ENCODE assay signal across 16 cellular contexts in the genomic region with DNA sequence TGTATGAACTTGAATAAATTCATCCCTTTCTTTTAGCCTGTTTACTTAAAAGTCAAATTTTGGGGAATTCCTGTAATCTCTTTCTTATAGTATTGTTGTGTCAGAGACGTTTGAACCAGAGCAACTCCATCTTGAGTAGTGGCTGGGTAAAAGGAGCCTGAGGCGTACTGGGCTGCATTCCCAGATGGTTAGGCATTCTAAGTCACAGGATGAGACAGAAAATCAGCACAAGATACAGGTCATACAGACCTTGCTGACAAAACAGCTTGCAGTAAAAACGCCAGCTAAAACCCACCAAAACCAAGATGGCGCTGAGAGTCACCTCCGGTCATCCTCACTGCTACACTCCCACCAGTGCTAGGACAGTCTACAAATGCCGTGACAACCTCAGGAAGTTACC.
DNase-seq lines count a peak whose midpoint lies in the region; ATAC-seq and TF ChIP-seq lines count a peak whose summit lies in the region.
"Had no signal": no experiment of that assay in that cellular context is flagged by ENCODE, and none has a peak within 500 bp of the region (broad histone marks: within the 10 kb centered on the region; RNA-seq: fewer than 3 reads in every experiment).

No MANE protein-coding gene starts in this region.

- intact Hi-C loops in activated CD4-positive, alpha-beta T cell treated with anti-CD3 and anti-CD28 coated beads, Interleukin-2, amount 10 ng/mL, durations not matched to agents 24 days and 14 days (cut with micrococcal nuclease): no loop called here
- intact Hi-C loops in transverse colon (cut with DNase I; ENCODE audit: low total_unique reads) (no loop called here), psoas muscle (cut with DNase I) (no loop called here)

- H3K36me3 ChIP-seq in hepatocyte (replicated peaks; ENCODE audit: insufficient read depth, low read depth): no peaks in the 10 kb centered on the region
- no peaks in the 10 kb centered on the region for H3K36me3 ChIP-seq in transverse colon
- H3K36me3 ChIP-seq in psoas muscle (ENCODE audit: insufficient read depth in 1 of 2, low read depth in 1 of 2): no peaks in the 10 kb centered on the region

- H3K27me3 ChIP-seq in hepatocyte (no peaks in the 10 kb centered on the region), transverse colon (no peaks in the 10 kb centered on the region), psoas muscle (ENCODE audit: insufficient read depth in 3 of 3, low read length in 2 of 3) (no peaks in the 10 kb centered on the region)

- H3K36me3 Mint-ChIP-seq in activated CD4-positive, alpha-beta T cell treated with anti-CD3 and anti-CD28 coated beads, Interleukin-2, amount 10 ng/mL, durations not matched to agents 24 days and 14 days (ENCODE audit: low read depth): no peaks in the 10 kb centered on the region

- no peak overlapping the region for H3K27ac Mint-ChIP-seq in activated CD4-positive, alpha-beta T cell treated with anti-CD3 and anti-CD28 coated beads, Interleukin-2, amount 10 ng/mL, durations not matched to agents 24 days and 14 days
- H3K27ac Mint-ChIP-seq: GM23338 had no signal

- H3K9me3 ChIP-seq in hepatocyte (ENCODE audit: low read depth): no peaks in the 10 kb centered on the region
- no peaks in the 10 kb centered on the region for H3K9me3 ChIP-seq in transverse colon
- H3K9me3 ChIP-seq in psoas muscle: no peaks in the 10 kb centered on the region

- WGBS in hepatocyte (ENCODE audit: low lambda C conversion rate, missing lambda C conversion rate): 88% methylated on average over 6 of the region's 6 CpGs
- WGBS in transverse colon (ENCODE audit: low coverage in 1 of 2), 2 donors: 88 to 96% methylated on average over 3 to 6 of the region's 6 CpGs
- 91 to 96% (median 93%) methylated on average over 6 of the region's 6 CpGs for WGBS in psoas muscle, 3 donors

- peak overlapping the region; percentile 25 for H3K27ac ChIP-seq in hepatocyte
- H3K27ac ChIP-seq in transverse colon: peak overlapping the region; percentile 4 to 34 (median 24)
- H3K27ac ChIP-seq in psoas muscle: no peak overlapping the region

- ATAC-seq in HG02610 (IDR thresholded peaks at IDR 0.05; ENCODE audit: unreplicated experiment): no peak
- no peak for ATAC-seq in psoas muscle
- ATAC-seq in HG03457 (IDR thresholded peaks at IDR 0.05; ENCODE audit: unreplicated experiment): no peak
- ATAC-seq: GM23338 had no signal

- H3K9me3 Mint-ChIP-seq in activated CD4-positive, alpha-beta T cell treated with anti-CD3 and anti-CD28 coated beads, Interleukin-2, amount 10 ng/mL, durations not matched to agents 24 days and 14 days: no peaks in the 10 kb centered on the region
- H3K9me3 Mint-ChIP-seq: GM23338 had no signal

- DNase-seq in activated CD4-positive, alpha-beta T cell treated with anti-CD3 and anti-CD28 coated beads, Interleukin-2, amount 10 ng/mL, durations not matched to agents 24 days and 14 days: peak; percentile 18
- no peak for DNase-seq in activated CD4-positive, alpha-beta T cell treated with anti-CD3 and anti-CD28 coated beads, Interleukin-2, amount 50 U/mL, for 4 hours
- DNase-seq in RPMI7951 (ENCODE audit: low read depth) (peak; percentile 91), hepatocyte (ENCODE audit: low spot score) (no peak), transverse colon (no peak), psoas muscle (no peak)
- DNase-seq: 8988T, C1 segment of cervical spinal cord, DMS 273 treated with DMSO at 0.1 percent for 48 hours, NCI-H187 treated with DMSO at 0.1 percent for 48 hours, NCI-H2171, NCI-H774, SIG-M5 had no signal

- H3K4me1 ChIP-seq in hepatocyte (ENCODE audit: insufficient read depth) (no peaks in the 10 kb centered on the region), transverse colon (no peaks in the 10 kb centered on the region), psoas muscle (no peaks in the 10 kb centered on the region)

- H3K4me2 ChIP-seq in hepatocyte: no peak overlapping the region
- H3K4me2 ChIP-seq: GM23338 had no signal

- H2AFZ ChIP-seq in hepatocyte: no peak overlapping the region
- H2AFZ ChIP-seq: GM23338 had no signal

- no peaks in the 10 kb centered on the region for H3K79me2 ChIP-seq in hepatocyte

- H3K4me3 ChIP-seq in hepatocyte (no peak overlapping the region), transverse colon (no peak overlapping the region), psoas muscle (no peak overlapping the region)
- H3K4me3 ChIP-seq: GM23338 had no signal

- H3K4me3 Mint-ChIP-seq in activated CD4-positive, alpha-beta T cell treated with anti-CD3 and anti-CD28 coated beads, Interleukin-2, amount 10 ng/mL, durations not matched to agents 24 days and 14 days: no peak overlapping the region
- H3K4me3 Mint-ChIP-seq: GM23338 had no signal

- H4K20me1 ChIP-seq in hepatocyte (ENCODE audit: insufficient read depth, poor library complexity, severe bottlenecking): no peaks in the 10 kb centered on the region

- TF ChIP-seq CTCF in hepatocyte (IDR thresholded peaks at IDR 0.05; ENCODE audit: poor library complexity) (no peak), transverse colon (IDR thresholded peaks at IDR 0.05) (no peak), psoas muscle (IDR thresholded peaks at IDR 0.05) (no peak)

- H3K9me2 ChIP-seq in hepatocyte (replicated peaks; ENCODE audit: insufficient read depth): no peaks in the 10 kb centered on the region

- H3K4me1 Mint-ChIP-seq in activated CD4-positive, alpha-beta T cell treated with anti-CD3 and anti-CD28 coated beads, Interleukin-2, amount 10 ng/mL, durations not matched to agents 24 days and 14 days: no peaks in the 10 kb centered on the region

- no peak for TF ChIP-seq EP300 in transverse colon (IDR thresholded peaks at IDR 0.05; ENCODE audit: low read depth)

- H3K27me3 Mint-ChIP-seq in activated CD4-positive, alpha-beta T cell treated with anti-CD3 and anti-CD28 coated beads, Interleukin-2, amount 10 ng/mL, durations not matched to agents 24 days and 14 days: peaks cover 3% of the 10 kb centered on the region

- in situ Hi-C loops in transverse colon (cut with MboI; ENCODE audit: low pct_ligation_motif_present in 1 of 4, low pct_unique_long_range_greater_than_20kb in 1 of 4, low sequenced_read_pairs in 3 of 4): no loop called here

- no peak for TF ChIP-seq POLR2A in transverse colon (IDR thresholded peaks at IDR 0.05)

Comparison
In these comparisons a context has a peak if more than half of its experiments do, and no peak if none do; other contexts are left out.
1. DNase-seq: peak in activated CD4-positive, alpha-beta T cell treated with anti-CD3 and anti-CD28 coated beads, Interleukin-2, amount 10 ng/mL, durations not matched to agents 24 days and 14 days (single experiment) and RPMI7951 (single experiment); none in activated CD4-positive, alpha-beta T cell treated with anti-CD3 and anti-CD28 coated beads, Interleukin-2, amount 50 U/mL, for 4 hours (0 of 2), hepatocyte (single experiment), transverse colon (single experiment) and psoas muscle (0 of 2).